ENCODE assay signal across 8 cellular contexts in the genomic region with DNA sequence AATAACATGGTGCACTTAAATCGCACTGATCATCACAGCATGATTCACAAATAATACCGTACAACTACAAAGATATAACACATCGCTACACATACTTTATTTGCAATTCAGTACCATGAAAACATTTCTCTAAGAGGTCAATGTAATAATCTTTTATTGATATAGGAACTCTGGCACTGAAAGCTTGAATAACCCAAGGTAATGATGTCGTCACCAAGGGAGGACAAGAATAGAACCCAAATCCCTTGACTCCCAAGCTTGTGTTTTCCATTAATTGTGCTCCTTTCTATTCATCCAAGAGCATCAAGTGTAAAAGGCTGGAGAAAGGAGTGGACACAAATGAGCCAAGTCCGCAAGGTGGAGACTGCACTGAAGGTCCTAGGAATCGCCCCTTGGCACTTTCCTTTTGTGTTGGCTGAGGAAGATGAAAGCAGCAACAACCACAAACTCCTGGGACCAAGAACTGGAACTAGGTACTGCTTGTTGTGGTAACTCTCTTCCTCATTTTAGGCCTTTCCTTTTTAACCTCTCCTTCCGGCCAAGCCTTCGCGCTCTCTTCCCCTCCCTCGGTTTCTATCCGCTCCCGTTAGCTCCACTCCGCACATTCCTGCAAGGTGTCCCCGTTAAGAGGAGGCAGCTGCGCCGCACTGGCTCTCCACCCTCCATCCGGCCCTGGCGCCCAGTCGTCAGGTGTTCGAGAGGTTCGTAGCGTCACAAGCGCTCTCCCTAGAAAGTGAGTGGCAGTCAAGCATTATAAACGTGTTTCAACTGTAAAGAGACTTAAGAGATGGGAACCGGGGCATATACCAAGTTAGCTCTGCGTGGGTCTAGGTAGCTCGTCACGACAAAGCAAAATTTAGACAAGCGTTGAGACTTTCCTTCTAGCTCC. TPM values are rescaled to one million over a fixed set of nuclear protein-coding genes. Genes with fewer than 3 reads are reported as not detected.
DNase-seq lines count a peak whose midpoint lies in the region; ATAC-seq and TF ChIP-seq lines count a peak whose summit lies in the region.

No MANE protein-coding gene starts in this region.

- H3K36me3 Mint-ChIP-seq in IgD-negative memory B cell, result no peaks in the 10 kb centered on the region

- no peak for TF ChIP-seq POLR2A in tibial nerve (IDR thresholded peaks at IDR 0.05)

- H3K27ac ChIP-seq in duodenal mucosa (ENCODE audit: low read depth, low read length), result peak overlapping the region; percentile 97
- H3K27ac ChIP-seq in tibial nerve, result peak overlapping the region; percentile 93 to 99 (median 96)

- ATAC-seq in GM21576 (IDR thresholded peaks at IDR 0.05; ENCODE audit: unreplicated experiment), result peak; percentile 36

- TF ChIP-seq EP300 in tibial nerve (IDR thresholded peaks at IDR 0.05), result no peak

- no peaks in the 10 kb centered on the region for H3K27me3 Mint-ChIP-seq in IgD-negative memory B cell

- H3K4me3 ChIP-seq in duodenal mucosa (ENCODE audit: low read depth in 1 of 2, low read length in 2 of 2) (peak overlapping the region; percentile 96 to 100), tibial nerve (peak overlapping the region; percentile 62 to 93 (median 77))

- peak overlapping the region; percentile 79 to 93 for H3K9ac ChIP-seq in duodenal mucosa (ENCODE audit: low read depth in 1 of 2, low read length in 2 of 2)

- TF ChIP-seq CTCF in tibial nerve (IDR thresholded peaks at IDR 0.05), result no peak

- DNase-seq in NCI-H1694 (lab: John Stamatoyannopoulos, UW), result peak; percentile 64
- no peak for DNase-seq in NCI-H1694 treated with DMSO at 0.1 percent for 48 hours (lab: John Stamatoyannopoulos, UW)
- peak; percentile 95 for DNase-seq in SKM-1 treated with dmso at 0.1 percent for 144 hours (lab: John Stamatoyannopoulos, UW; ENCODE audit: unreplicated experiment)
- DNase-seq in medulla oblongata (ENCODE audit: extremely low spot score), result peak; percentile 66
- DNase-seq in tibial nerve (ENCODE audit: low spot score in 2 of 2), result peak in 1 of 2 donors; percentile 30

- no peaks in the 10 kb centered on the region for H3K9me3 Mint-ChIP-seq in IgD-negative memory B cell

- H3K4me1 ChIP-seq in duodenal mucosa (ENCODE audit: control insufficient read depth in 1 of 2, insufficient read depth in 2 of 2, low read length in 2 of 2) (peaks cover 19 to 26% of the 10 kb centered on the region in 2 donors), tibial nerve (peaks cover 4 to 42% (median 31%) of the 10 kb centered on the region in 4 donors)

- peak overlapping the region; percentile 97 to 100 (median 98) for H3K4me3 Mint-ChIP-seq in IgD-negative memory B cell

- H3K9me3 ChIP-seq in duodenal mucosa (ENCODE audit: control insufficient read depth in 1 of 2, low read length in 2 of 2), result no peaks in the 10 kb centered on the region
- H3K9me3 ChIP-seq in tibial nerve, result no peaks in the 10 kb centered on the region

- H3K36me3 ChIP-seq in duodenal mucosa (ENCODE audit: control insufficient read depth in 1 of 2, insufficient read depth in 2 of 2, low read length in 2 of 2), result no peaks in the 10 kb centered on the region
- H3K36me3 ChIP-seq in tibial nerve, result no peaks in the 10 kb centered on the region

- H3K27me3 ChIP-seq in duodenal mucosa (ENCODE audit: control insufficient read depth in 1 of 2, insufficient read depth in 2 of 2, low read length in 2 of 2), result no peaks in the 10 kb centered on the region
- no peaks in the 10 kb centered on the region for H3K27me3 ChIP-seq in tibial nerve

- WGBS in tibial nerve, 2 donors, result 16 to 17% methylated on average over 29 of the region's 29 CpGs

- H3K4me1 Mint-ChIP-seq in IgD-negative memory B cell, result peaks cover 34 to 39% (median 36%) of the 10 kb centered on the region in 3 donors

- H3K27ac Mint-ChIP-seq in IgD-negative memory B cell, result peak overlapping the region; percentile 96 to 100 (median 97)

RNA-seq across cellular contexts. Expression of a gene that starts 1.0 kb away (rescaled TPM):
- 74.9 TPM for polyA plus RNA-seq in IgD-negative memory B cell
- total RNA-seq in tibial nerve, result 10 to 100 TPM; 16.0 to 24.9 (median 17.9) TPM
